Comparison of ENCODE assay signal across 11 cellular contexts in the genomic region with DNA sequence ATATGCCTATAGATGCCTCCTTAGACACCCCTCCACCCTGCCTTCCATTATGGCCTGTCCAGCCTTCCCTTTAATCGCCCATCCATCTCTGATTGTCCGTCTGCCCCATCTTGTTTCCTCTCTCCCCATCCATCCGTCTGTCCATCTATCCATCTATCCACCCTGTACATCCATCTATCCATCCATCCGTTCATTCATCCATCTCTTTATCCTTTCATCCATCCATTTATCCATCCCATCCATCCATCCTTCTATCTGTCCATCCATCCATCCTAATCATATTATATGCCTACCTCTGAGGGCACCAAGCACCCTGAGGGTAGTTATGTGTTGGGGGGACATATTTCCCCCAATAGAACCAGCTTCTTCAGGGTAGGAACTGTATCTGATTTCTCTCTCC. TPM values are rescaled to one million over a fixed set of nuclear protein-coding genes. Genes with fewer than 3 reads are reported as not detected.
"Had no signal": no experiment of that assay in that cellular context is flagged by ENCODE, and none has a peak within 500 bp of the region (broad histone marks: within the 10 kb centered on the region; RNA-seq: fewer than 3 reads in every experiment).

No MANE protein-coding gene starts in this region.

- H3K9me3 Mint-ChIP-seq: HFFc6 had no signal

- H3K4me3 Mint-ChIP-seq: GM23338, H9, HFFc6, IgD-negative memory B cell had no signal

- H3K36me3 Mint-ChIP-seq: IgD-negative memory B cell had no signal

- H3K27ac Mint-ChIP-seq: GM23338, H9, HFFc6 had no signal

- DNase-seq: H9, HCEC 1CT, HFFc6, KG1 had no signal

- H3K4me3 ChIP-seq: GM23338 had no signal

- FAIRE-seq: H1, H54, HepG2 had no signal

- H3K4me2 ChIP-seq: GM23338 had no signal

- H3K4me1 Mint-ChIP-seq: GM23338, H9 had no signal

- ATAC-seq: GM23338, HepG2 had no signal

- H3K27ac ChIP-seq: HL-60 had no signal

- H2AFZ ChIP-seq: GM23338 had no signal

RNA-seq across cellular contexts. Expression of a gene that starts 23.1 kb away (rescaled TPM):
- polyA plus RNA-seq: IgD-negative memory B cell had no signal

RNA-seq across cellular contexts. Expression of a gene that starts 25.5 kb away (rescaled TPM):
- total RNA-seq: HFFc6, HT1080 had no signal
- polyA plus RNA-seq: IgD-negative memory B cell had no signal
